In the genomic region with DNA sequence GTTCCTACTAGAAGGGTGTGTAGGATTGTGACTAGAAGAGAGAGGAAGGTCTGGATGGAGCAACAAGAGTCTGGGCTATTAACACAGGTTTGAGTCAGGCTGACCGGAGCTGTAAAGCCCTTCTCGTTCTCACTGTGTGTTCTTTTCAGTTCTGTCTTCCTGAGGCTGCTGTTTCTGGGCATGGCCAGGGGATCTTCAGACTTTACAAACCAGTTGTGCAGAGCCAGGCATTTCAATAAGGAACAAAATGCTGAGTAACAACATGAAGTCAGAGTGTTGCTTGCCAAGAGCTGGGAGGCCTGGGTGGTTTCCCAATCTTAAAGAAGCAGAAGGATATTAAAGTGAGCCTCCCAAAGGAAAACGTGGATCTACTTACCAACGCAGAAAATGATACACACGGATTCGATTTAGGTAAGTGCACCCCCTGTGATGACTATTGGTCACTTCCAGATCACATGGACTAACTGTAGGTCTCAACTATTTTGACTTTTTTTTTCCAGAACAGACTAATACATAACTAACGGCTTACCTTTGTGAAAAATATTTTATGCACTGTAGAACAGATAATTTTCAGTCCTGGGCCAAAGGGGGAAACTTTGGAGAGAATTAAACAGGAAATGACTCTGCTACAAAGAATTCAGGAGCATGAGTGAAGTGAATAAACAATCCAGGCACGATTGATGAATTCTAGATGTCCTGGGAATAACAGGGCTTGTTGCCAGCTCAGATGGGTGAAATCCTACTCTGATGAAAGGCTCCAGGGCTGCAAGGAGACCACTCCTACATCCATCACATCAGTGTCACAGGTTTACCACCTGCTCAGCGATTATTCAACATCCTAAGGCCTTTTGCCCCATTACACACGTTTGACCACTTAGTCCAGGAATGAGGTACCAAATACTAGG, we compare ENCODE assay signal across 8 cellular contexts.
DNase-seq lines count a peak whose midpoint lies in the region; ATAC-seq and TF ChIP-seq lines count a peak whose summit lies in the region.

No MANE protein-coding gene starts in this region.

- H3K23ac ChIP-seq in trophoblast cell (ENCODE audit: low read length) = no peak overlapping the region

- H4K12ac ChIP-seq in trophoblast cell (ENCODE audit: low read depth, low read length) = no peak overlapping the region

- TF ChIP-seq CTCF in gastroesophageal sphincter (IDR thresholded peaks at IDR 0.05) (no peak), MM.1S (IDR thresholded peaks at IDR 0.05; ENCODE audit: low read length) (no peak)

- H4K8ac ChIP-seq in trophoblast cell (ENCODE audit: low read depth, low read length) = no peak overlapping the region

- H2AK5ac ChIP-seq in trophoblast cell (ENCODE audit: low read length) = peak overlapping the region; percentile 77

- TF ChIP-seq EP300 in gastroesophageal sphincter (IDR thresholded peaks at IDR 0.05) = no peak

- H3K9ac ChIP-seq in trophoblast cell (ENCODE audit: low read length) (peak overlapping the region; percentile 3), MM.1S (ENCODE audit: low read length) (no peak overlapping the region)

- peaks cover 5% of the 10 kb centered on the region for H3K79me1 ChIP-seq in trophoblast cell (ENCODE audit: low read length)

- 5 to 6% methylated on average over 9 to 10 of the region's 10 CpGs for WGBS in gastroesophageal sphincter (ENCODE audit: low coverage in 1 of 2), 2 donors
- WGBS in trophoblast cell (ENCODE audit: extremely low coverage, insufficient coverage, insufficient read length) = no CpG with 5 or more reads among the region's 10 CpGs

- no peak overlapping the region for H2BK120ac ChIP-seq in trophoblast cell (ENCODE audit: insufficient read depth, low read length, poor library complexity)

- no peak overlapping the region for H2BK5ac ChIP-seq in trophoblast cell (ENCODE audit: low read depth, low read length, poor library complexity)

- TF ChIP-seq POLR2A in gastroesophageal sphincter (IDR thresholded peaks at IDR 0.05) = no peak

- H4K91ac ChIP-seq in trophoblast cell (ENCODE audit: low read depth, low read length) = no peak overlapping the region

- no peaks in the 10 kb centered on the region for H4K20me1 ChIP-seq in MM.1S (ENCODE audit: insufficient read depth, low read length)

- H3K79me2 ChIP-seq in trophoblast cell (ENCODE audit: control insufficient read depth, insufficient read depth, low read length, poor library complexity) = no peaks in the 10 kb centered on the region
- H3K79me2 ChIP-seq in MM.1S (ENCODE audit: low read length) = no peaks in the 10 kb centered on the region

- H3K4me2 ChIP-seq in trophoblast cell (ENCODE audit: low read length) (no peak overlapping the region), MM.1S (ENCODE audit: low read depth, low read length) (no peak overlapping the region)

- H3K36me3 ChIP-seq in gastroesophageal sphincter = no peaks in the 10 kb centered on the region
- H3K36me3 ChIP-seq in trophoblast cell (ENCODE audit: control insufficient read depth in 1 of 2, insufficient read depth in 2 of 2, low read length in 2 of 2) = no peaks in the 10 kb centered on the region
- H3K36me3 ChIP-seq in MM.1S (replicated peaks; ENCODE audit: insufficient read depth, low read length) = no peaks in the 10 kb centered on the region

- H3K27ac ChIP-seq in gastroesophageal sphincter (peak overlapping the region; percentile 77 to 95 (median 85)), trophoblast cell (ENCODE audit: low read depth, low read length) (no peak overlapping the region), MM.1S (ENCODE audit: low read length) (no peak overlapping the region)

- H3K9me3 ChIP-seq in gastroesophageal sphincter (no peaks in the 10 kb centered on the region), trophoblast cell (ENCODE audit: insufficient read depth, low read depth, low read length) (no peaks in the 10 kb centered on the region), MM.1S (replicated peaks; ENCODE audit: insufficient read depth, low read length) (no peaks in the 10 kb centered on the region)

- H3K4me3 ChIP-seq in gastroesophageal sphincter = peak overlapping the region; percentile 0 to 12
- no peak overlapping the region for H3K4me3 ChIP-seq in trophoblast cell (ENCODE audit: low read depth, low read length)
- no peak overlapping the region for H3K4me3 ChIP-seq in MM.1S (ENCODE audit: low read length)

- H3K14ac ChIP-seq in trophoblast cell (ENCODE audit: low read length) = no peak overlapping the region

- H3K18ac ChIP-seq in trophoblast cell (ENCODE audit: low read length) = no peak overlapping the region

- H2AFZ ChIP-seq in trophoblast cell (ENCODE audit: insufficient read depth, low read length, poor library complexity) (no peak overlapping the region), MM.1S (ENCODE audit: low read length) (no peak overlapping the region)

- H3K4ac ChIP-seq in trophoblast cell (ENCODE audit: low read depth, low read length) = no peak overlapping the region

- H2BK12ac ChIP-seq in trophoblast cell (ENCODE audit: low read length) = peak overlapping the region; percentile 63

- H3K9me2 ChIP-seq in MM.1S (replicated peaks; ENCODE audit: insufficient read depth, low read length) = no peaks in the 10 kb centered on the region

- no peaks in the 10 kb centered on the region for H3K27me3 ChIP-seq in gastroesophageal sphincter
- no peaks in the 10 kb centered on the region for H3K27me3 ChIP-seq in trophoblast cell (ENCODE audit: insufficient read depth, low read length)
- no peaks in the 10 kb centered on the region; the same call in 1 of the 2 replicates for H3K27me3 ChIP-seq in MM.1S (replicated peaks; ENCODE audit: insufficient read depth, low read length)

- ATAC-seq in HG02759 (IDR thresholded peaks at IDR 0.05; ENCODE audit: unreplicated experiment) (peak; percentile 57), gastroesophageal sphincter (peak; percentile 90)

- no peaks in the 10 kb centered on the region for H3F3A ChIP-seq in MM.1S (ENCODE audit: insufficient read depth, low read length)

- H3K4me1 ChIP-seq in gastroesophageal sphincter = peaks cover 14 to 38% (median 23%) of the 10 kb centered on the region in 3 donors
- peaks cover 8 to 10% of the 10 kb centered on the region in 2 experiments for H3K4me1 ChIP-seq in trophoblast cell (ENCODE audit: control insufficient read depth in 1 of 2, insufficient read depth in 2 of 2, low read length in 2 of 2)
- H3K4me1 ChIP-seq in MM.1S (ENCODE audit: low read length) = peaks cover 16% of the 10 kb centered on the region

- DNase-seq in AG20443 (ENCODE audit: low spot score) (peak; percentile 76), T1000 (lab: John Stamatoyannopoulos, UW) (peak; percentile 60), trophoblast cell (peak; percentile 59 to 74), cerebellum (ENCODE audit: low spot score) (no peak), NAMALWA (ENCODE audit: low spot score) (no peak), MM.1S (no peak)

Comparison
In these comparisons a context has a peak if more than half of its experiments do, and no peak if none do; other contexts are left out.
1. DNase-seq: peak in AG20443 (single experiment), T1000 (single experiment) and trophoblast cell (2 of 2); none in cerebellum (single experiment), NAMALWA (single experiment) and MM.1S (single experiment).
2. H3K27ac ChIP-seq: peak in gastroesophageal sphincter (4 of 4); none in trophoblast cell (single experiment) and MM.1S (single experiment).
3. H3K4me3 ChIP-seq: peak in gastroesophageal sphincter (2 of 2); none in trophoblast cell (single experiment) and MM.1S (single experiment).